ENCODE assay signal across 9 cellular contexts in the genomic region with DNA sequence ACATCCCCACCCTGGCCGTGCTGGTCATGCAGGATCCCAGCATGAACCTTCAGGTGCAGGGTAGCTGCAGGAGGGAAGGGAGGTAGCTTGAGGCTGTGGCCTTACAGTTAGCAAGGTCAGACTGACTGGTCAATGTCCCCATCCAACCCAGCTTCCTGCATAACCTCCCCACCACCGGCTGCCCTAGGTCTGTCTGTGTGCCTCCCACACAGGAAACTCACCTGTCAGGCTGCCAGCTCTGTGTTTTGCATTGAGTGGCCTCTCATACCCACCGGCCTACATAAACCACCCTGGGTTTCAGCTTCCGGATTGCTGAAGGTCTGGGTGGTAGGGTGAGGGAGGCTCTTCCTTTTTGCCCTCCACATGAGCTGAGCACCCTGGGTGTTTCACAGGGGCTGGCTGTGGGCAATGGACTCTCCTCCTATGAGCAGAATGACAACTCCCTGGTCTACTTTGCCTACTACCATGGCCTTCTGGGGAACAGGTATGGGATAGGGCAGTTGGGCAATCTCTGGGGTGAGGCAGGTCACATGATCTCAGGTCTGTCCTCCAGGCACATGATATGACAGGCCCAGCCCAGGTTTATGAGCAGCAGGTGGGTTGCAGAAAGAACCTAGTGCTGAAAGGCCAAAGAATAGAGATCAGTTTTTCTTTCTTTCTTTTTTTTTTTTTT. TPM values are rescaled to one million over a fixed set of nuclear protein-coding genes. Genes with fewer than 3 reads are reported as not detected.
DNase-seq lines count a peak whose midpoint lies in the region; ATAC-seq and TF ChIP-seq lines count a peak whose summit lies in the region.
"Had no signal": no experiment of that assay in that cellular context is flagged by ENCODE, and none has a peak within 500 bp of the region (broad histone marks: within the 10 kb centered on the region; RNA-seq: fewer than 3 reads in every experiment).

No MANE protein-coding gene starts in this region.

- H3K27ac Mint-ChIP-seq in activated CD4-positive, alpha-beta memory T cell treated with anti-CD3 and anti-CD28 coated beads for 36 hours: peak overlapping the region; percentile 74
- H3K27ac Mint-ChIP-seq in stimulated activated memory B cell treated with anti-CD40 and anti-IgM and Interleukin-4, amounts not matched to agents 10 μg/mL and 1 μg/mL and 100 μg/mL, for 72 hours: peak overlapping the region; percentile 88

- POLR2A ChIA-PET in activated CD4-positive, alpha-beta memory T cell treated with anti-CD3 and anti-CD28 coated beads for 36 hours (lab: Charles Lee): interaction anchor here (1.8 to 4.5 kb wide), 2 partner anchors 41 to 80 kb away, joined by 4 to 23 read pairs; a partner anchor contains a TSS

- no peaks in the 10 kb centered on the region for H3K27me3 Mint-ChIP-seq in activated CD4-positive, alpha-beta memory T cell treated with anti-CD3 and anti-CD28 coated beads for 36 hours
- H3K27me3 Mint-ChIP-seq in stimulated activated memory B cell treated with anti-CD40 and anti-IgM and Interleukin-4, amounts not matched to agents 10 μg/mL and 1 μg/mL and 100 μg/mL, for 72 hours: no peaks in the 10 kb centered on the region

- H3K4me1 Mint-ChIP-seq in activated CD4-positive, alpha-beta memory T cell treated with anti-CD3 and anti-CD28 coated beads for 36 hours (ENCODE audit: low read depth): peaks cover 31% of the 10 kb centered on the region
- peaks cover 49% of the 10 kb centered on the region for H3K4me1 Mint-ChIP-seq in stimulated activated memory B cell treated with anti-CD40 and anti-IgM and Interleukin-4, amounts not matched to agents 10 μg/mL and 1 μg/mL and 100 μg/mL, for 72 hours

- peak overlapping the region; percentile 13 for H3K4me2 ChIP-seq in fibroblast of lung (ENCODE audit: extremely low read depth, insufficient read depth, low read length)

- H3K36me3 ChIP-seq in fibroblast of lung (ENCODE audit: control insufficient read depth, insufficient read depth, low read length) (peaks cover 25% of the 10 kb centered on the region), esophagus muscularis mucosa (peaks cover 17 to 62% (median 58%) of the 10 kb centered on the region in 4 donors)

- ATAC-seq in stimulated activated memory B cell treated with anti-CD40 and anti-IgM and Interleukin-4, amounts not matched to agents 10 μg/mL and 1 μg/mL and 100 μg/mL, for 72 hours: peak; percentile 68
- ATAC-seq in GM18498 (IDR thresholded peaks at IDR 0.05; ENCODE audit: unreplicated experiment): no peak

- peaks cover 13% of the 10 kb centered on the region for H3K36me3 Mint-ChIP-seq in activated CD4-positive, alpha-beta memory T cell treated with anti-CD3 and anti-CD28 coated beads for 36 hours
- peaks cover 32% of the 10 kb centered on the region for H3K36me3 Mint-ChIP-seq in stimulated activated memory B cell treated with anti-CD40 and anti-IgM and Interleukin-4, amounts not matched to agents 10 μg/mL and 1 μg/mL and 100 μg/mL, for 72 hours

- H3K27me3 ChIP-seq in fibroblast of lung (ENCODE audit: control insufficient read depth, insufficient read depth, low read length): no peaks in the 10 kb centered on the region
- H3K27me3 ChIP-seq in esophagus muscularis mucosa: no peaks in the 10 kb centered on the region

- H3K27ac ChIP-seq in fibroblast of lung (ENCODE audit: insufficient read depth, low read length) (peak overlapping the region; percentile 10), esophagus muscularis mucosa (replicated peaks in 1 of 4) (no peak overlapping the region)

- intact Hi-C loops in activated CD4-positive, alpha-beta memory T cell treated with anti-CD3 and anti-CD28 coated beads for 36 hours (cut with micrococcal nuclease): loop anchor here (2.0 kb wide), 1 partner anchor 18 kb away; no protein-coding TSS in a partner anchor
- intact Hi-C loops in esophagus muscularis mucosa (cut with DNase I): loop anchor here (5.0 kb wide), 1 partner anchor 79 kb away; a partner anchor contains a TSS

- H3K4me1 ChIP-seq in fibroblast of lung (ENCODE audit: control insufficient read depth, extremely low read depth, insufficient read depth, low read length) (peaks cover 8% of the 10 kb centered on the region), esophagus muscularis mucosa (peaks cover 24 to 42% (median 34%) of the 10 kb centered on the region in 4 donors)

- H3K9ac ChIP-seq in fibroblast of lung (ENCODE audit: insufficient read depth, low read length): no peak overlapping the region

- H3K4me3 ChIP-seq in fibroblast of lung (replicated peaks in 1 of 4; ENCODE audit: control extremely low read depth in 1 of 4, insufficient read depth in 1 of 4, low read depth in 3 of 4, low read length in 4 of 4) (peak overlapping the region in 2 of 4 experiments; percentile 77 to 91), esophagus muscularis mucosa (no peak overlapping the region)

- H3K9me3 ChIP-seq in fibroblast of lung (ENCODE audit: control insufficient read depth, insufficient read depth, low read depth, low read length) (no peaks in the 10 kb centered on the region), esophagus muscularis mucosa (no peaks in the 10 kb centered on the region)

- WGBS in esophagus muscularis mucosa: 69% methylated on average over 4 of the region's 4 CpGs

- H3K79me2 ChIP-seq in fibroblast of lung (ENCODE audit: control insufficient read depth, insufficient read depth, low read length): peaks cover 11% of the 10 kb centered on the region

- H3K9me3 Mint-ChIP-seq in activated CD4-positive, alpha-beta memory T cell treated with anti-CD3 and anti-CD28 coated beads for 36 hours: no peaks in the 10 kb centered on the region
- no peaks in the 10 kb centered on the region for H3K9me3 Mint-ChIP-seq in stimulated activated memory B cell treated with anti-CD40 and anti-IgM and Interleukin-4, amounts not matched to agents 10 μg/mL and 1 μg/mL and 100 μg/mL, for 72 hours

- no peaks in the 10 kb centered on the region for H4K20me1 ChIP-seq in fibroblast of lung (ENCODE audit: control insufficient read depth, extremely low read depth, insufficient read depth, low read length)

- H2AFZ ChIP-seq in fibroblast of lung (ENCODE audit: low read length): no peak overlapping the region

- TF ChIP-seq CTCF in fibroblast of lung (conservative IDR thresholded peaks at IDR 0.05 in 1 of 2, IDR thresholded peaks at IDR 0.05 in 1 of 2; ENCODE audit: low read depth in 1 of 2, low read length in 2 of 2) (no peak), esophagus muscularis mucosa (IDR thresholded peaks at IDR 0.05) (no peak)

- no peak for TF ChIP-seq POLR2A in esophagus muscularis mucosa (IDR thresholded peaks at IDR 0.05; ENCODE audit: low read depth)

- peak; percentile 78 for DNase-seq in activated effector memory CD4-positive, alpha-beta T cell treated with anti-CD3 and anti-CD28 coated beads, Interleukin-2, amount 50 U/mL, for 16 hours
- DNase-seq in activated effector memory CD4-positive, alpha-beta T cell treated with Interleukin-2 at 50 U/mL for 16 hours: no peak
- DNase-seq in activated CD4-positive, alpha-beta memory T cell treated with anti-CD3 and anti-CD28 coated beads for 36 hours: peak; percentile 64
- DNase-seq in fibroblast of lung (ENCODE audit: low read depth in 2 of 2) (no peak), NCI-H146 treated with DMSO at 0.1 percent for 48 hours (lab: John Stamatoyannopoulos, UW; ENCODE audit: unreplicated experiment) (no peak), esophagus muscularis mucosa (ENCODE audit: extremely low spot score) (no peak)
- DNase-seq: NCI-H2081 treated with DMSO at 0.1 percent for 48 hours had no signal

- CTCF ChIA-PET in activated CD4-positive, alpha-beta memory T cell treated with anti-CD3 and anti-CD28 coated beads for 36 hours (lab: Charles Lee): interaction anchor here (0.8 to 1.9 kb wide), 5 partner anchors 69 to 94 kb away, joined by 3 to 6 read pairs (median 4); no protein-coding TSS in a partner anchor

- peak overlapping the region; percentile 85 for H3K4me3 Mint-ChIP-seq in activated CD4-positive, alpha-beta memory T cell treated with anti-CD3 and anti-CD28 coated beads for 36 hours
- peak overlapping the region; percentile 90 for H3K4me3 Mint-ChIP-seq in stimulated activated memory B cell treated with anti-CD40 and anti-IgM and Interleukin-4, amounts not matched to agents 10 μg/mL and 1 μg/mL and 100 μg/mL, for 72 hours

- TF ChIP-seq EP300 in esophagus muscularis mucosa (IDR thresholded peaks at IDR 0.05): no peak

RNA-seq across cellular contexts. Expression of a gene that starts 1.8 kb away (rescaled TPM):
- total RNA-seq in activated CD4-positive, alpha-beta memory T cell treated with anti-CD3 and anti-CD28 coated beads for 36 hours: 10 to 100 TPM; 49.8 to 54.8 TPM
- 104 and 116 TPM in 2 replicates for total RNA-seq in fibroblast of lung
- polyA plus RNA-seq in fibroblast of lung: 364 and 413 TPM in 2 replicates
- 279 and 286 TPM in 2 replicates for polyA plus RNA-seq in fibroblast of lung (2012)
- 302 and 333 TPM in 2 replicates for polyA minus RNA-seq in fibroblast of lung (ENCODE audit: low replicate concordance)
- total RNA-seq in esophagus muscularis mucosa: 10 to 100 TPM; 44.8 to 70.2 (median 48.3) TPM

RNA-seq across cellular contexts. Expression of a gene that starts 2.0 kb away (rescaled TPM):
- total RNA-seq in activated CD4-positive, alpha-beta memory T cell treated with anti-CD3 and anti-CD28 coated beads for 36 hours: 1 to 10 TPM; 2.3 to 2.5 TPM
- total RNA-seq in fibroblast of lung: 7.1 and 8.0 TPM in 2 replicates
- 0.75 and 0.77 TPM in 2 replicates for polyA plus RNA-seq in fibroblast of lung
- 2.0 and 2.1 TPM in 2 replicates for polyA plus RNA-seq in fibroblast of lung (2012)
- 0.31 TPM in 1 of 2 replicates, not detected in the other for polyA minus RNA-seq in fibroblast of lung (ENCODE audit: low replicate concordance)
- total RNA-seq in esophagus muscularis mucosa: 10 to 100 TPM; 10.8 to 16.1 (median 13.0) TPM

RNA-seq across cellular contexts. Expression of a gene that starts 5.5 kb away (rescaled TPM):
- total RNA-seq in activated CD4-positive, alpha-beta memory T cell treated with anti-CD3 and anti-CD28 coated beads for 36 hours: under 1 TPM; 0.50 to 0.63 TPM
- total RNA-seq in fibroblast of lung (1.5 and 3.6 TPM in 2 replicates), esophagus muscularis mucosa (1 to 10 TPM; 1.7 to 4.6 (median 3.0) TPM)
- polyA plus RNA-seq in fibroblast of lung: 0.11 and 0.19 TPM in 2 replicates
- polyA plus RNA-seq in fibroblast of lung (2012): 0.22 and 0.69 TPM in 2 replicates
- polyA minus RNA-seq in fibroblast of lung (ENCODE audit: low replicate concordance): 0.37 TPM in 1 of 2 replicates, not detected in the other

RNA-seq across cellular contexts. Expression of a gene that starts 11.9 kb away (rescaled TPM):
- total RNA-seq in activated CD4-positive, alpha-beta memory T cell treated with anti-CD3 and anti-CD28 coated beads for 36 hours: 1 to 10 TPM; 7.7 to 8.1 TPM
- total RNA-seq in fibroblast of lung (3.1 and 4.5 TPM in 2 replicates), esophagus muscularis mucosa (10 to 100 TPM in 2 of 4 donors, 1 to 10 TPM in 2; 7.1 to 13.5 (median 9.2) TPM)
- polyA plus RNA-seq in fibroblast of lung: 3.4 and 4.9 TPM in 2 replicates
- polyA plus RNA-seq in fibroblast of lung (2012): 6.2 and 6.4 TPM in 2 replicates
- polyA minus RNA-seq in fibroblast of lung (ENCODE audit: low replicate concordance): 26.2 and 27.2 TPM in 2 replicates

RNA-seq across cellular contexts. Expression of a gene that starts 19.0 kb away (rescaled TPM):
- 1 to 10 TPM; 9.4 to 9.5 TPM for total RNA-seq in activated CD4-positive, alpha-beta memory T cell treated with anti-CD3 and anti-CD28 coated beads for 36 hours
- 110 and 132 TPM in 2 replicates for total RNA-seq in fibroblast of lung
- 28.5 and 63.1 TPM in 2 replicates for polyA plus RNA-seq in fibroblast of lung
- 36.1 and 77.6 TPM in 2 replicates for polyA plus RNA-seq in fibroblast of lung (2012)
- polyA minus RNA-seq in fibroblast of lung (ENCODE audit: low replicate concordance): 64.5 and 131 TPM in 2 replicates
- total RNA-seq in esophagus muscularis mucosa: 100 to 1,000 TPM; 109 to 342 (median 176) TPM

Comparison
In these comparisons a context has a peak if more than half of its experiments do, and no peak if none do; other contexts are left out.
1. DNase-seq: peak in activated effector memory CD4-positive, alpha-beta T cell treated with anti-CD3 and anti-CD28 coated beads, Interleukin-2, amount 50 U/mL, for 16 hours (single experiment) and activated CD4-positive, alpha-beta memory T cell treated with anti-CD3 and anti-CD28 coated beads for 36 hours (single experiment); none in activated effector memory CD4-positive, alpha-beta T cell treated with Interleukin-2 at 50 U/mL for 16 hours (single experiment), fibroblast of lung (0 of 2), NCI-H146 treated with DMSO at 0.1 percent for 48 hours (single experiment) and esophagus muscularis mucosa (single experiment).